ENCODE assay signal across 19 cellular contexts in genomic region chr4:174307694-174308093, GRCh38.
"Had no signal": no experiment of that assay in that cellular context is flagged by ENCODE, and none has a peak within 500 bp of the region (broad histone marks: within the 10 kb centered on the region; RNA-seq: fewer than 3 reads in every experiment).

No MANE protein-coding gene starts in this region.

- ATAC-seq: activated T-cell treated with anti-CD3 and anti-CD28 coated beads, Interleukin-2, amount 50 U/mL, for 4 hours; esophagus mucosa; left ventricle myocardium superior; natural killer cell; sciatic nerve; stimulated activated effector memory CD8-positive, alpha-beta T cell treated with anti-CD3 and anti-CD28 coated beads, Interleukin-12 subunit alpha, Interleukin-12 subunit beta, amount 100 ng/mL, for 72 hours; stimulated activated naive CD8-positive, alpha-beta T cell treated with anti-CD3 and anti-CD28 coated beads, Interleukin-15, amount 100 ng/mL, for 72 hours had no signal

- DNase-seq: activated CD8-positive, alpha-beta memory T cell treated with anti-CD3 and anti-CD28 coated beads for 24 hours; activated CD8-positive, alpha-beta memory T cell treated with anti-CD3 and anti-CD28 coated beads, Interleukin-2, amount 50 U/mL, for 48 hours; activated naive CD4-positive, alpha-beta T cell; activated naive CD8-positive, alpha-beta T cell treated with anti-CD3 and anti-CD28 coated beads for 36 hours; activated T-cell treated with anti-CD3 and anti-CD28 coated beads, Interleukin-2, amount 50 U/mL, for 4 hours; effector memory CD4-positive, alpha-beta T cell; foreskin melanocyte; glutamatergic neuron; left ventricle myocardium superior; mammary epithelial cell; midbrain; natural killer cell; small intestine; stimulated activated CD4-positive, alpha-beta T cell treated with anti-CD3 and anti-CD28 coated beads, Interleukin-2, amount 100 ng/mL, for 24 hours; stimulated activated naive CD8-positive, alpha-beta T cell treated with anti-CD3 and anti-CD28 coated beads, Interleukin-15, amount 100 ng/mL, for 72 hours; transverse colon had no signal
